ENCODE assay signal across 31 cellular contexts in the genomic region with DNA sequence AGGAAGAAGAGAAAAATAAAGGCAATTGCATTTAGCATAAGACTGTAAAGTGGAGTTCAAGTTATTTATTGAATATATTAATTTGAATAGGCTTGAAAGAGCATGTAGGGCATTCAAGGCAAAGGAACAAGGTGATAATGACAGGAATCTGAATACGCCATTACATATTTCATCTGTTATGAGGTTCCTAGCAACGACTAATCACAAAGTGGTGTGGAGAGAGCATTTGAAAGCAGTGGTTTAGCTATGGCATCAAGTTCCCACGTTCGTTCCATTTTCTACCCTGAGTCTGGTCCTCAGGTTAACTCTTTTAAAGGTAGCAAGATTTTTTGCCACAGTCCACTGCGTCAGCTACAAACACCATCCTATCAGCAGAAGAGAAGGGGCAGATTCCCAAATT. TPM values are rescaled to one million over a fixed set of nuclear protein-coding genes. Genes with fewer than 3 reads are reported as not detected.
"Had no signal": no experiment of that assay in that cellular context is flagged by ENCODE, and none has a peak within 500 bp of the region (broad histone marks: within the 10 kb centered on the region; RNA-seq: fewer than 3 reads in every experiment).

No MANE protein-coding gene starts in this region.

- H3K27me3 Mint-ChIP-seq: stimulated activated memory B cell treated with anti-CD40 and anti-IgM and Interleukin-4, amounts not matched to agents 10 μg/mL and 1 μg/mL and 100 μg/mL, for 72 hours; stimulated activated naive B cell treated with anti-CD40 and anti-IgM and Interleukin-4, amounts not matched to agents 10 μg/mL and 1 μg/mL and 100 μg/mL, for 72 hours; stimulated activated naive CD8-positive, alpha-beta T cell treated with anti-CD3 and anti-CD28 coated beads, Interleukin-15, amount 100 ng/mL, for 72 hours; stimulated activated naive CD8-positive, alpha-beta T cell treated with anti-CD3 and anti-CD28 coated beads, Interleukin-15, Interleukin-2, amounts not matched to agents 100 ng/mL and 50 ng/mL, for 24 hours; type B pancreatic cell had no signal

- DNase-seq: stimulated activated CD4-positive, alpha-beta T cell treated with anti-CD3 and anti-CD28 coated beads, Interleukin-2, amount 100 ng/mL, for 48 hours; stimulated activated CD4-positive, alpha-beta T cell treated with anti-CD3 and anti-CD28 coated beads, Interleukin-4, amount 100 ng/mL, for 1 hour; stimulated activated CD4-positive, alpha-beta T cell treated with anti-CD3 and anti-CD28 coated beads, Interleukin-4, amount 100 ng/mL, for 24 hours; stimulated activated CD4-positive, alpha-beta T cell treated with anti-CD3 and anti-CD28 coated beads, Interleukin-4, amount 100 ng/mL, for 4 hours; stimulated activated CD8-positive, alpha-beta memory T cell treated with anti-CD3 and anti-CD28 coated beads, Interleukin-4, amount 100 ng/mL, for 48 hours; stimulated activated naive B cell treated with anti-CD40 and anti-IgM and Interleukin-4, amounts not matched to agents 10 μg/mL and 1 μg/mL and 100 μg/mL, for 72 hours; stimulated activated naive CD4-positive, alpha-beta T cell; stimulated activated naive CD4-positive, alpha-beta T cell treated with Interleukin-2 at 50 U/mL for 16 hours; stimulated activated naive CD8-positive, alpha-beta T cell treated with anti-CD3 and anti-CD28 coated beads, Interleukin-15, amount 100 ng/mL, for 72 hours; stimulated activated naive CD8-positive, alpha-beta T cell treated with anti-CD3 and anti-CD28 coated beads, Interleukin-15, Interleukin-2, amounts not matched to agents 100 U/mL and 50 U/mL, for 24 hours; stomach; substantia nigra; testis; thyroid gland; tibial artery; transverse colon; trophoblast cell; upper lobe of left lung; upper lobe of right lung; uterus had no signal

- FAIRE-seq: urothelium cell line had no signal

- H3K27ac Mint-ChIP-seq: stimulated activated effector memory CD8-positive, alpha-beta T cell treated with anti-CD3 and anti-CD28 coated beads, Interleukin-12 subunit alpha, Interleukin-12 subunit beta, amount 100 ng/mL, for 72 hours; stimulated activated memory B cell treated with anti-CD40 and anti-IgM and Interleukin-4, amounts not matched to agents 10 μg/mL and 1 μg/mL and 100 μg/mL, for 72 hours; stimulated activated naive B cell treated with anti-CD40 and anti-IgM and Interleukin-4, amounts not matched to agents 10 μg/mL and 1 μg/mL and 100 μg/mL, for 72 hours; stimulated activated naive CD8-positive, alpha-beta T cell treated with anti-CD3 and anti-CD28 coated beads, Interleukin-15, amount 100 ng/mL, for 72 hours; stimulated activated naive CD8-positive, alpha-beta T cell treated with anti-CD3 and anti-CD28 coated beads, Interleukin-15, Interleukin-2, amounts not matched to agents 100 ng/mL and 50 ng/mL, for 24 hours; type B pancreatic cell had no signal

- H3K36me3 Mint-ChIP-seq: stimulated activated effector memory CD8-positive, alpha-beta T cell treated with anti-CD3 and anti-CD28 coated beads, Interleukin-12 subunit alpha, Interleukin-12 subunit beta, amount 100 ng/mL, for 72 hours; stimulated activated memory B cell treated with anti-CD40 and anti-IgM and Interleukin-4, amounts not matched to agents 10 μg/mL and 1 μg/mL and 100 μg/mL, for 72 hours; stimulated activated naive B cell treated with anti-CD40 and anti-IgM and Interleukin-4, amounts not matched to agents 10 μg/mL and 1 μg/mL and 100 μg/mL, for 72 hours; type B pancreatic cell had no signal

- H3K27me3 ChIP-seq: stomach, suprapubic skin, testis, thyroid gland, tibial artery, tibial nerve, transverse colon, upper lobe of left lung, upper lobe of right lung, uterus, vagina had no signal

- H3K36me3 ChIP-seq: stomach, suprapubic skin, thoracic aorta, thyroid gland, tibial artery, tibial nerve, transverse colon, upper lobe of left lung, upper lobe of right lung, uterus, vagina had no signal

- H3K9me3 Mint-ChIP-seq: stimulated activated memory B cell treated with anti-CD40 and anti-IgM and Interleukin-4, amounts not matched to agents 10 μg/mL and 1 μg/mL and 100 μg/mL, for 72 hours; stimulated activated naive B cell treated with anti-CD40 and anti-IgM and Interleukin-4, amounts not matched to agents 10 μg/mL and 1 μg/mL and 100 μg/mL, for 72 hours; type B pancreatic cell had no signal

- H3K9me3 ChIP-seq: stomach, suprapubic skin, testis, thoracic aorta, thyroid gland, tibial artery, tibial nerve, transverse colon, upper lobe of left lung, upper lobe of right lung, uterus, vagina had no signal

- H3K27ac ChIP-seq: stomach, suprapubic skin, testis, thoracic aorta, thyroid gland, tibial artery, tibial nerve, transverse colon, upper lobe of left lung, upper lobe of right lung, uterus, vagina had no signal

- ATAC-seq: stimulated activated effector memory CD8-positive, alpha-beta T cell treated with anti-CD3 and anti-CD28 coated beads, Interleukin-12 subunit alpha, Interleukin-12 subunit beta, amount 100 ng/mL, for 72 hours; stimulated activated memory B cell treated with anti-CD40 and anti-IgM and Interleukin-4, amounts not matched to agents 10 μg/mL and 1 μg/mL and 100 μg/mL, for 72 hours; stimulated activated naive B cell treated with anti-CD40 and anti-IgM and Interleukin-4, amounts not matched to agents 10 μg/mL and 1 μg/mL and 100 μg/mL, for 72 hours; stimulated activated naive CD8-positive, alpha-beta T cell treated with anti-CD3 and anti-CD28 coated beads, Interleukin-15, amount 100 ng/mL, for 72 hours; stimulated activated naive CD8-positive, alpha-beta T cell treated with anti-CD3 and anti-CD28 coated beads, Interleukin-15, Interleukin-2, amounts not matched to agents 100 U/mL and 50 U/mL, for 24 hours; upper lobe of right lung had no signal

- H3K4me1 Mint-ChIP-seq: stimulated activated effector memory CD8-positive, alpha-beta T cell treated with anti-CD3 and anti-CD28 coated beads, Interleukin-12 subunit alpha, Interleukin-12 subunit beta, amount 100 ng/mL, for 72 hours; stimulated activated memory B cell treated with anti-CD40 and anti-IgM and Interleukin-4, amounts not matched to agents 10 μg/mL and 1 μg/mL and 100 μg/mL, for 72 hours; stimulated activated naive B cell treated with anti-CD40 and anti-IgM and Interleukin-4, amounts not matched to agents 10 μg/mL and 1 μg/mL and 100 μg/mL, for 72 hours; stimulated activated naive CD8-positive, alpha-beta T cell treated with anti-CD3 and anti-CD28 coated beads, Interleukin-15, amount 100 ng/mL, for 72 hours had no signal

- H3K4me3 ChIP-seq: stomach, suprapubic skin, testis, thoracic aorta, thyroid gland, tibial artery, tibial nerve, transverse colon, upper lobe of left lung, upper lobe of right lung, uterus, vagina had no signal

- H3K4me1 ChIP-seq: stomach, suprapubic skin, testis, thyroid gland, tibial artery, tibial nerve, transverse colon, upper lobe of left lung, upper lobe of right lung, uterus, vagina had no signal

- H3K4me3 Mint-ChIP-seq: stimulated activated effector memory CD8-positive, alpha-beta T cell treated with anti-CD3 and anti-CD28 coated beads, Interleukin-12 subunit alpha, Interleukin-12 subunit beta, amount 100 ng/mL, for 72 hours; stimulated activated memory B cell treated with anti-CD40 and anti-IgM and Interleukin-4, amounts not matched to agents 10 μg/mL and 1 μg/mL and 100 μg/mL, for 72 hours; stimulated activated naive B cell treated with anti-CD40 and anti-IgM and Interleukin-4, amounts not matched to agents 10 μg/mL and 1 μg/mL and 100 μg/mL, for 72 hours; stimulated activated naive CD8-positive, alpha-beta T cell treated with anti-CD3 and anti-CD28 coated beads, Interleukin-15, amount 100 ng/mL, for 72 hours; stimulated activated naive CD8-positive, alpha-beta T cell treated with anti-CD3 and anti-CD28 coated beads, Interleukin-15, Interleukin-2, amounts not matched to agents 100 ng/mL and 50 ng/mL, for 24 hours; type B pancreatic cell had no signal

RNA-seq across cellular contexts. Expression of a gene that starts 59.4 kb away (rescaled TPM):
- total RNA-seq: subcutaneous adipose tissue, suprapubic skin, upper lobe of right lung had no signal
- polyA plus RNA-seq: urinary bladder had no signal
